In the genomic region with DNA sequence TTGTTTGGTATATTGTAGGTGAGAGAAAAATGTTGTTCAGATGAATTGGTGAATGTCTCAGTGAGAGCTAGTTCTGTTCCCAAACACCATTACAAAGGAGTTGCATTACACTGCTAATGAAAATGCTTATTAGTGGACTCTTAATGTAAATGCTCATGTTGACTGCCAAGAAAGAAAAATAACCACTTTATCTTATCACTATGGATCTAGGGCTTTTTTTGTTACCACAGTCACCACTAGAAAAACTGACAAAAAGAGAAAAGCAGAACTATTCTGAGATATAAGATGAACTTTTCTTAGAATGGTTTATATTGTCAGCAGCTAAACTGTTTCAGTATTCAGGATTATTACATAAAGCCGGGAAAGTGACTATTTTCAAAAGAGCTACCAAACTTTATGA, we compare ENCODE assay signal across 17 cellular contexts.
DNase-seq lines count a peak whose midpoint lies in the region; ATAC-seq, FAIRE-seq and TF ChIP-seq lines count a peak whose summit lies in the region.
"Had no signal": no experiment of that assay in that cellular context is flagged by ENCODE, and none has a peak within 500 bp of the region (broad histone marks: within the 10 kb centered on the region; RNA-seq: fewer than 3 reads in every experiment).

No MANE protein-coding gene starts in this region.

- ATAC-seq in GM21717 (IDR thresholded peaks at IDR 0.05; ENCODE audit: unreplicated experiment) = no peak

- H3K4me1 ChIP-seq in CD4-positive, alpha-beta memory T cell (ENCODE audit: insufficient read depth, low read length) = peaks cover 12% of the 10 kb centered on the region

- TF ChIP-seq CTCF in D721Med (IDR thresholded peaks at IDR 0.05; ENCODE audit: insufficient read depth, missing control alignments) (no peak), GM10266 (IDR thresholded peaks at IDR 0.05; ENCODE audit: control insufficient read depth, insufficient read depth, low read depth, missing control alignments) (no peak)

- H3K36me3 Mint-ChIP-seq in CD4-positive, alpha-beta memory T cell = peaks cover 4 to 14% of the 10 kb centered on the region in 2 donors
- H3K36me3 Mint-ChIP-seq in T-helper 2 cell treated with Interferon-gamma antibody and Interleukin-4, amounts not matched to agents 5 μg/mL and 100 μg/mL, for 36 hours (ENCODE audit: low read depth) = peaks cover 60% of the 10 kb centered on the region

- H3K9me3 Mint-ChIP-seq in CD4-positive, alpha-beta memory T cell = no peaks in the 10 kb centered on the region
- H3K9me3 Mint-ChIP-seq in T-helper 2 cell treated with Interferon-gamma antibody and Interleukin-4, amounts not matched to agents 5 μg/mL and 100 μg/mL, for 36 hours = peaks cover 38% of the 10 kb centered on the region
- H3K9me3 Mint-ChIP-seq: HFFc6 had no signal

- H3K4me1 Mint-ChIP-seq in CD4-positive, alpha-beta memory T cell = peaks cover 12 to 36% (median 24%) of the 10 kb centered on the region in 4 donors
- H3K4me1 Mint-ChIP-seq in T-helper 2 cell treated with Interferon-gamma antibody and Interleukin-4, amounts not matched to agents 5 μg/mL and 100 μg/mL, for 36 hours (ENCODE audit: low read depth) = peaks cover 58% of the 10 kb centered on the region

- no peaks in the 10 kb centered on the region for H3K27me3 Mint-ChIP-seq in CD4-positive, alpha-beta memory T cell
- H3K27me3 Mint-ChIP-seq in T-helper 2 cell treated with Interferon-gamma antibody and Interleukin-4, amounts not matched to agents 5 μg/mL and 100 μg/mL, for 36 hours (ENCODE audit: low read depth) = no peaks in the 10 kb centered on the region

- no peak for DNase-seq in CD4-positive, alpha-beta memory T cell
- no peak for DNase-seq in D721Med (ENCODE audit: insufficient read length, low spot score)
- DNase-seq in Kasumi-1 (lab: John Stamatoyannopoulos, UW) = peak; percentile 41 to 58
- no peak for DNase-seq in T-helper 2 cell treated with Interferon-gamma antibody and Interleukin-4, amounts not matched to agents 5 μg/mL and 100 μg/mL, for 36 hours (ENCODE audit: low spot score)
- no peak for DNase-seq in GM10266 (ENCODE audit: extremely low spot score)
- no peak for DNase-seq in germinal center (ENCODE audit: low spot score)
- no peak for DNase-seq in posterior cingulate gyrus
- DNase-seq: DMS79, HFFc6, IMR-90, NCI-H1105 treated with DMSO at 0.1 percent for 48 hours, NCI-H1694 treated with DMSO at 0.1 percent for 48 hours, NCI-H345, NCI-H526, SHP77 treated with DMSO at 0.1 percent for 48 hours had no signal

- no peaks in the 10 kb centered on the region for H3K36me3 ChIP-seq in CD4-positive, alpha-beta memory T cell (ENCODE audit: insufficient read depth, low read length)

- peak; percentile 61 for FAIRE-seq in D721Med (lab: Jason Lieb, UNC)
- FAIRE-seq: GM12891 had no signal

- peak overlapping the region in 4 of 7 donors; percentile 26 to 76 (median 50) for H3K27ac Mint-ChIP-seq in CD4-positive, alpha-beta memory T cell
- H3K27ac Mint-ChIP-seq in T-helper 2 cell treated with Interferon-gamma antibody and Interleukin-4, amounts not matched to agents 5 μg/mL and 100 μg/mL, for 36 hours = peak overlapping the region; percentile 87
- H3K27ac Mint-ChIP-seq: HFFc6 had no signal

- H3K27ac ChIP-seq in CD4-positive, alpha-beta memory T cell (ENCODE audit: low read depth, low read length) = no peak overlapping the region

- no peaks in the 10 kb centered on the region for H3K27me3 ChIP-seq in CD4-positive, alpha-beta memory T cell (ENCODE audit: insufficient read depth, low read length)

- H3K9me3 ChIP-seq in CD4-positive, alpha-beta memory T cell (ENCODE audit: control insufficient read depth in 1 of 2, low read length in 2 of 2) = no peaks in the 10 kb centered on the region

- intact Hi-C loops in CD4-positive, alpha-beta memory T cell (cut with micrococcal nuclease) = no loop called here
- intact Hi-C loops in posterior cingulate gyrus (cut with DNase I) = no loop called here

- CTCF ChIA-PET in CD4-positive, alpha-beta memory T cell (lab: Charles Lee; ENCODE audit: partially characterized antibody) = interaction anchor here (0.8 to 1.3 kb wide), 4 partner anchors 10 to 146 kb away, joined by 3 to 4 read pairs (median 3); no protein-coding TSS in a partner anchor

- H3K4me3 ChIP-seq in CD4-positive, alpha-beta memory T cell (ENCODE audit: low read length in 2 of 2) = no peak overlapping the region

- H3K4me3 Mint-ChIP-seq in CD4-positive, alpha-beta memory T cell = peak overlapping the region in 3 of 8 donors; percentile 8 to 33 (median 9)
- H3K4me3 Mint-ChIP-seq in T-helper 2 cell treated with Interferon-gamma antibody and Interleukin-4, amounts not matched to agents 5 μg/mL and 100 μg/mL, for 36 hours = peak overlapping the region; percentile 58
- H3K4me3 Mint-ChIP-seq: HFFc6 had no signal

- POLR2A ChIA-PET in CD4-positive, alpha-beta memory T cell (lab: Charles Lee; ENCODE audit: partially characterized antibody) = interaction anchor here (1.4 kb wide), 1 partner anchor 9 kb away, joined by 3 read pairs; no protein-coding TSS in a partner anchor

Comparison
In these comparisons a context has a peak if more than half of its experiments do, and no peak if none do; other contexts are left out.
1. DNase-seq: peak in Kasumi-1 (2 of 2); none in CD4-positive, alpha-beta memory T cell (0 of 5), D721Med (single experiment), T-helper 2 cell treated with Interferon-gamma antibody and Interleukin-4, amounts not matched to agents 5 μg/mL and 100 μg/mL, for 36 hours (single experiment), GM10266 (single experiment), germinal center (single experiment) and posterior cingulate gyrus (0 of 10).